21 cellular contexts compared by ENCODE assay signal in the genomic region with DNA sequence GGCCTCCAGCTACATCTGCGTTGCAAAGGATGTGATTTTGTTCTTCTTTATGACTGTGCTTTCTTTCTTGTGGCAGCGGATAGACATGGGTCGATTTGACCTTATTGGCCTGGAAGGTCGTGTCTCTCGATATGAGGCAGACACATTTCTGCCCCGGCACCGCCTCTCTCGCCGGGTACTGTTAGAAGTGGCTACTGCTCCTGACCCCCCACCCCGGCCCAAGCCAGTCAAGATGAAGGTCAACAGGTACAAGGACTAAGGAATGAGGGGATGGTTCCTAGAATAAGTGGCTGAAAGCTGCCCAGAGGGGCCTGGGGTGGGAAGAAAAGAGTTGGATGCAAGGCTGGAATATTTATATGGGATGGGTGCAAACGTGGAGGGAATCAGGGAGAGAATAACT.
"Had no signal": no experiment of that assay in that cellular context is flagged by ENCODE, and none has a peak within 500 bp of the region (broad histone marks: within the 10 kb centered on the region; RNA-seq: fewer than 3 reads in every experiment).

No MANE protein-coding gene starts in this region.

- H3K4me1 ChIP-seq: esophagus squamous epithelium, pancreas, psoas muscle, tibial nerve had no signal

- H3K4me3 ChIP-seq: esophagus squamous epithelium, left lung, lung, pancreas, psoas muscle, smooth muscle cell, tibial nerve had no signal

- DNase-seq: activated CD4-positive, alpha-beta T cell treated with anti-CD3 and anti-CD28 coated beads for 4 hours; activated CD4-positive, alpha-beta T cell treated with anti-CD3 and anti-CD28 coated beads, Interleukin-2, amount 50 U/mL, for 48 hours; activated CD8-positive, alpha-beta memory T cell treated with anti-CD3 and anti-CD28 coated beads, Interleukin-2, amount 50 U/mL, for 48 hours; activated naive CD4-positive, alpha-beta T cell; activated T-cell treated with anti-CD3 and anti-CD28 coated beads, Interleukin-2, amount 50 U/mL, for 4 hours; amniotic stem cell; brain microvascular endothelial cell; esophagus squamous epithelium; foreskin melanocyte; left lung; nucleus accumbens; psoas muscle; stimulated activated CD4-positive, alpha-beta T cell treated with anti-CD3 and anti-CD28 coated beads, Interleukin-1b, Interleukin-23, amount 100 ng/mL, for 48 hours; stimulated activated naive CD4-positive, alpha-beta T cell treated with Interleukin-2 at 50 U/mL for 16 hours; T-helper 1 cell had no signal

- H3K9me3 ChIP-seq: esophagus squamous epithelium, left lung, pancreas, psoas muscle, tibial nerve had no signal

- H3K9me3 Mint-ChIP-seq: activated T-cell treated with anti-CD3 and anti-CD28 coated beads, Interleukin-2, amount 50 U/mL, for 4 hours; neural crest cell had no signal

- H3K4me1 Mint-ChIP-seq: neural crest cell had no signal

- H3K27ac ChIP-seq: brain microvascular endothelial cell, epithelial cell of prostate, esophagus squamous epithelium, left lung, pancreas, psoas muscle, tibial nerve had no signal

- H3K4me3 Mint-ChIP-seq: activated T-cell treated with anti-CD3 and anti-CD28 coated beads, Interleukin-2, amount 50 U/mL, for 4 hours; neural crest cell had no signal

- ATAC-seq: activated T-cell treated with anti-CD3 and anti-CD28 coated beads, Interleukin-2, amount 50 U/mL, for 4 hours; left lung; pancreas; psoas muscle had no signal

- H3K27me3 ChIP-seq: brain microvascular endothelial cell, esophagus squamous epithelium, left lung, pancreas, tibial nerve had no signal
